ENCODE assay signal across 30 cellular contexts in the genomic region with DNA sequence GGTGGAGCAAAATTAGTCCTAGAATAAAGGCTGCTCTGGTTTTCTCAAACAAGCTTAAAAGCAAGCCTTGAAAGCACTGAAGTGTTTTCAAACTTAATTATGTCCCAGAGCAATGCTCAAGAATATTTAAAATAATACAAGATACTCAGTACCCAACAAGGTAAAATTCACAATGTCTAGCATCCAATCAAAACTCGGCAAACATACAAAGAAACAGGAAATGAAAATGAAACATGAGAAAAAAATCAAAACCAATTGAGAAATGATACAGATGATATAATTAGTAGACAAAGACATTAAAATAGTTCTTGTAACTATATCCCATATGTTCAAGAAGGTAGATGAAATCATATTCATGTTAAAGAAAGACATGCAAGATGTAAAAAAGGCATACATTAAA.
"Had no signal": no experiment of that assay in that cellular context is flagged by ENCODE, and none has a peak within 500 bp of the region (broad histone marks: within the 10 kb centered on the region; RNA-seq: fewer than 3 reads in every experiment).

No MANE protein-coding gene starts in this region.

- ATAC-seq: activated CD8-positive, alpha-beta T cell treated with anti-CD3 and anti-CD28 coated beads, Interleukin-2, amount 10 ng/mL, durations not matched to agents 7 days and 5 days had no signal

- H3K4me1 ChIP-seq: ascending aorta had no signal

- H3K27ac ChIP-seq: ascending aorta, cardiac muscle cell, WERI-Rb-1 had no signal

- H3K27me3 ChIP-seq: ascending aorta, cardiac muscle cell, MG63 had no signal

- H3K36me3 Mint-ChIP-seq: activated naive CD8-positive, alpha-beta T cell treated with anti-CD3 and anti-CD28 coated beads, Interleukin-2, amount 10 ng/mL, durations not matched to agents 7 days and 5 days had no signal

- H3K4me3 ChIP-seq: ascending aorta, cardiac muscle cell, MG63 had no signal

- H3K9me3 Mint-ChIP-seq: activated T-helper 2 cell treated with anti-CD3 and anti-CD28 coated beads, Interferon-gamma antibody, Interleukin-2, Interleukin-4, amounts not matched to agents 10 μg/mL and 5 μg/mL and 100 μg/mL, durations not matched to agents 14 hours and 24 hours and 36 hours had no signal

- H3K36me3 ChIP-seq: ascending aorta, cardiac muscle cell, MG63, WERI-Rb-1 had no signal

- H3K4me1 Mint-ChIP-seq: activated CD4-positive, alpha-beta T cell treated with anti-CD3 and anti-CD28 coated beads, Interleukin-2, amount 10 ng/mL, durations not matched to agents 24 days and 14 days; activated naive CD4-positive, alpha-beta T cell treated with anti-CD3 and anti-CD28 coated beads, Interleukin-2, amount 50 U/mL, for 24 hours; activated naive CD8-positive, alpha-beta T cell treated with anti-CD3 and anti-CD28 coated beads, Interleukin-2, amount 10 ng/mL, durations not matched to agents 7 days and 5 days; central memory CD8-positive, alpha-beta T cell had no signal

- DNase-seq: activated CD4-positive, alpha-beta T cell treated with anti-CD3 and anti-CD28 coated beads for 1 hour; activated CD4-positive, alpha-beta T cell treated with anti-CD3 and anti-CD28 coated beads, Interleukin-2, amount 10 ng/mL, durations not matched to agents 24 days and 14 days; activated CD4-positive, alpha-beta T cell treated with anti-CD3 and anti-CD28 coated beads, Interleukin-2, amount 50 U/mL, for 48 hours; activated CD4-positive, CD25-positive, alpha-beta regulatory T cell; activated CD8-positive, alpha-beta T cell treated with anti-CD3 and anti-CD28 coated beads, Interleukin-2, amount 10 ng/mL, durations not matched to agents 7 days and 5 days; activated gamma-delta T cell; activated naive CD4-positive, alpha-beta T cell treated with Interleukin-2 at 50 U/mL for 16 hours; activated naive CD8-positive, alpha-beta T cell treated with anti-CD3 and anti-CD28 coated beads, Interleukin-2, amount 10 ng/mL, durations not matched to agents 7 days and 5 days; activated T-cell treated with anti-CD3 and anti-CD28 coated beads, Interleukin-2, amount 50 U/mL, for 24 hours; amygdala; Kasumi-1; KBM-7; MG63; NCI-H1092; NCI-H1417; NCI-H146; NCI-H187; NCI-H2029 treated with DMSO at 0.1 percent for 48 hours; NCI-H345; NCI-H524 treated with DMSO at 0.1 percent for 48 hours; OCI-M1; Right ventricle myocardium superior; SW 1271; T1000; WERI-Rb-1 had no signal

- H3K27ac Mint-ChIP-seq: activated CD4-positive, alpha-beta T cell treated with anti-CD3 and anti-CD28 coated beads, Interleukin-2, amount 10 ng/mL, durations not matched to agents 24 days and 14 days; activated CD8-positive, alpha-beta T cell treated with anti-CD3 and anti-CD28 coated beads, Interleukin-2, amount 10 ng/mL, durations not matched to agents 7 days and 5 days; activated naive CD4-positive, alpha-beta T cell treated with anti-CD3 and anti-CD28 coated beads, Interleukin-2, amount 50 U/mL, for 24 hours; activated naive CD8-positive, alpha-beta T cell treated with anti-CD3 and anti-CD28 coated beads, Interleukin-2, amount 10 ng/mL, durations not matched to agents 7 days and 5 days; activated T-cell treated with anti-CD3 and anti-CD28 coated beads, Interleukin-2, amount 50 U/mL, for 24 hours; activated T-helper 2 cell treated with anti-CD3 and anti-CD28 coated beads, Interferon-gamma antibody, Interleukin-2, Interleukin-4, amounts not matched to agents 10 μg/mL and 5 μg/mL and 100 μg/mL, durations not matched to agents 14 hours and 24 hours and 36 hours had no signal

- H3K4me3 Mint-ChIP-seq: activated CD4-positive, alpha-beta T cell treated with anti-CD3 and anti-CD28 coated beads, Interleukin-2, amount 10 ng/mL, durations not matched to agents 24 days and 14 days; activated CD8-positive, alpha-beta T cell treated with anti-CD3 and anti-CD28 coated beads, Interleukin-2, amount 10 ng/mL, durations not matched to agents 7 days and 5 days; activated naive CD4-positive, alpha-beta T cell treated with anti-CD3 and anti-CD28 coated beads, Interleukin-2, amount 50 U/mL, for 24 hours; activated naive CD8-positive, alpha-beta T cell treated with anti-CD3 and anti-CD28 coated beads, Interleukin-2, amount 10 ng/mL, durations not matched to agents 7 days and 5 days; activated T-cell treated with anti-CD3 and anti-CD28 coated beads, Interleukin-2, amount 50 U/mL, for 24 hours; central memory CD8-positive, alpha-beta T cell had no signal

- H3K9me3 ChIP-seq: ascending aorta, MG63 had no signal
